1 cellular context compared by ENCODE assay signal in the genomic region with DNA sequence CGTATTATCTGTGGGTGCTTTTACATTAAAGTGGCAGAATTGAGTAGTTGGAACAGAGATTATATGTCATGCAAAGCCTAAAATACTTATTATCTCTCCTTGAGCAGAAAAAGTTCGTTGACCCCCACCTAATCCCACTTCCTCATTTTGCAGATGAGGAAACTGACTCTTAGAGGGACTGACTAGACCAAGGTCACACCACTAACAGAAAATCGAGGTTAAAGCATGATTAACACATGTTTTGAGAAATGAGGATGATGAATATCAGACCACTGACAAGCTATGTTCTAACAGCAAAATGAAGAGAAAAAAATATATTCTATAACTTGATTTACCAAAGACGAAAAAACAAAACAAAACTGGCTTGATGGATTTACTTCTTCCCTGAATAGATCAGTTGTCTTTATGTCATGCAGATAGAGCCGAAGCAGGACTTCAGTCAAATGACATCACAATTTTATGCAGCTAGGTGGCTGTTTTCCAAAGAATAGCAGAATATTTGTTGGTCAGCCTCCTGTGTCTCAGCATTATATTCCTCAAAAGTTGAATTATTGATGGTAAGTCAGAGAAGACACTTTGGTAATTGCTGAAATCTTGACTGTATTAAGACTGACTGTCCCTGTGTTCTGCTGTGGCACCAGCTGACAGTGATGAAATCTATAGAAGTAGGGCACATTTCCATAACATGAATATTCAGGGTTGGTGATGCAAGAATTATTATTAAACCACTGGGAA.
TF ChIP-seq lines count a peak whose summit lies in the region.

No MANE protein-coding gene starts in this region.

TF ChIP-seq in K562, 482 proteins besides CTCF, POLR2A, EP300 and RAD21 (continued from another document and continues in another):
- TF ChIP-seq JUND (IDR thresholded peaks at IDR 0.05; ENCODE audit: borderline replicate concordance, low read depth, low read length) (peak; percentile 53), JUND (tag; IDR thresholded peaks at IDR 0.05; ENCODE audit: borderline replicate concordance, low read depth, low read length) (peak; percentile 58; the same call in 2 of the 3 replicates), CBFA2T3 (IDR thresholded peaks at IDR 0.05) (peak; percentile 92), SMAD2 (IDR thresholded peaks at IDR 0.05; ENCODE audit: low read depth, low read length) (no peak), MAFG (tag; conservative IDR thresholded peaks at IDR 0.05) (no peak), STAT5A (IDR thresholded peaks at IDR 0.05; ENCODE audit: borderline replicate concordance, low read length) (peak; percentile 84), PCBP2 (IDR thresholded peaks at IDR 0.05; ENCODE audit: low read depth, low read length, poor library complexity, severe bottlenecking) (no peak), MCM3 (IDR thresholded peaks at IDR 0.05) (no peak), SMARCE1 (IDR thresholded peaks at IDR 0.05) (peak; percentile 97), TBP (optimal IDR thresholded peaks at IDR 0.05; ENCODE audit: low read depth, low read length) (no peak), MTA3 (IDR thresholded peaks at IDR 0.05; ENCODE audit: borderline replicate concordance) (peak; percentile 64), FOXJ2 (tag; IDR thresholded peaks at IDR 0.05) (no peak), ZNF354B (CRISPR knock-in tag; IDR thresholded peaks at IDR 0.05) (no peak), ZKSCAN3 (CRISPR knock-in tag; IDR thresholded peaks at IDR 0.05) (0 out of 2 replicates have a peak, but pooled peaks have one; percentile 10), POLR2H (tag; IDR thresholded peaks at IDR 0.05; ENCODE audit: low read depth) (no peak), TFAM (CRISPR knock-in tag; conservative IDR thresholded peaks at IDR 0.05) (no peak), ZNF324 (CRISPR knock-in tag; IDR thresholded peaks at IDR 0.05) (no peak), ZNF75A (CRISPR knock-in tag; IDR thresholded peaks at IDR 0.05) (no peak), HDAC6 (IDR thresholded peaks at IDR 0.05; ENCODE audit: low read depth, low read length) (no peak), GATAD2A (IDR thresholded peaks at IDR 0.05) (no peak), BHLHE40 (IDR thresholded peaks at IDR 0.05; ENCODE audit: low read length) (peak; percentile 42; the same call in 1 of the 2 replicates), NFIX (CRISPR knock-in tag; IDR thresholded peaks at IDR 0.05; ENCODE audit: low read depth) (no peak), ZFP30 (CRISPR knock-in tag; IDR thresholded peaks at IDR 0.05; ENCODE audit: borderline replicate concordance) (no peak), MYBL2 (IDR thresholded peaks at IDR 0.05; ENCODE audit: low read depth) (no peak), MYBL2 (CRISPR knock-in tag; IDR thresholded peaks at IDR 0.05; ENCODE audit: borderline replicate concordance) (no peak), ZNF79 (CRISPR knock-in tag; IDR thresholded peaks at IDR 0.05; ENCODE audit: low read depth) (no peak), POLR2AphosphoS2 (IDR thresholded peaks at IDR 0.05; ENCODE audit: low read length) (no peak), POLR2G (IDR thresholded peaks at IDR 0.05; ENCODE audit: low read depth, low read length) (no peak), ZNF764 (CRISPR knock-in tag; IDR thresholded peaks at IDR 0.05; ENCODE audit: low read depth) (no peak), ZNF644 (tag; IDR thresholded peaks at IDR 0.05; ENCODE audit: low read depth) (no peak), TARDBP (IDR thresholded peaks at IDR 0.05) (no peak), NFE2 (IDR thresholded peaks at IDR 0.05; ENCODE audit: low read depth) (peak; percentile 47; the same call in 1 of the 2 replicates), FOXK1 (CRISPR knock-in tag; IDR thresholded peaks at IDR 0.05; ENCODE audit: borderline replicate concordance) (no peak), ZNF224 (CRISPR knock-in tag; IDR thresholded peaks at IDR 0.05) (no peak), POLR3G (IDR thresholded peaks at IDR 0.05; ENCODE audit: extremely low read depth, insufficient read length, insufficient replicate concordance) (no peak), ILF3 (IDR thresholded peaks at IDR 0.05; ENCODE audit: borderline replicate concordance) (0 out of 2 replicates have a peak, but pooled peaks have one; percentile 65)
- TF ChIP-seq, protein P1, sequence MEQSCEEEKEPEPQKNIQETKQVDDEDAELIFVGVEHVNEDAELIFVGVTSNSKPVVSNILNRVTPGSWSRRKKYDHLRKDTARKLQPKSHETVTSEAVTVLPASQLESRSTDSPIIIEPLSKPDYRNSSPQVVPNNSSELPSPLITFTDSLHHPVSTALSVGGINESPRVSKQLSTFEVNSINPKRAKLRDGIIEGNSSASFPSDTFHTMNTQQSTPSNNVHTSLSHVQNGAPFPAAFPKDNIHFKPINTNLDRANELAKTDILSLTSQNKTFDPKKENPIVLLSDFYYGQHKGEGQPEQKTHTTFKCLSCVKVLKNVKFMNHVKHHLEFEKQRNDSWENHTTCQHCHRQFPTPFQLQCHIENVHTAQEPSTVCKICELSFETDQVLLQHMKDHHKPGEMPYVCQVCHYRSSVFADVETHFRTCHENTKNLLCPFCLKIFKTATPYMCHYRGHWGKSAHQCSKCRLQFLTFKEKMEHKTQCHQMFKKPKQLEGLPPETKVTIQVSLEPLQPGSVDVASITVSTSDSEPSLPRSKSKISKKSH (CRISPR knock-in tag; IDR thresholded peaks at IDR 0.05): no peak
- TF ChIP-seq, protein P2, sequence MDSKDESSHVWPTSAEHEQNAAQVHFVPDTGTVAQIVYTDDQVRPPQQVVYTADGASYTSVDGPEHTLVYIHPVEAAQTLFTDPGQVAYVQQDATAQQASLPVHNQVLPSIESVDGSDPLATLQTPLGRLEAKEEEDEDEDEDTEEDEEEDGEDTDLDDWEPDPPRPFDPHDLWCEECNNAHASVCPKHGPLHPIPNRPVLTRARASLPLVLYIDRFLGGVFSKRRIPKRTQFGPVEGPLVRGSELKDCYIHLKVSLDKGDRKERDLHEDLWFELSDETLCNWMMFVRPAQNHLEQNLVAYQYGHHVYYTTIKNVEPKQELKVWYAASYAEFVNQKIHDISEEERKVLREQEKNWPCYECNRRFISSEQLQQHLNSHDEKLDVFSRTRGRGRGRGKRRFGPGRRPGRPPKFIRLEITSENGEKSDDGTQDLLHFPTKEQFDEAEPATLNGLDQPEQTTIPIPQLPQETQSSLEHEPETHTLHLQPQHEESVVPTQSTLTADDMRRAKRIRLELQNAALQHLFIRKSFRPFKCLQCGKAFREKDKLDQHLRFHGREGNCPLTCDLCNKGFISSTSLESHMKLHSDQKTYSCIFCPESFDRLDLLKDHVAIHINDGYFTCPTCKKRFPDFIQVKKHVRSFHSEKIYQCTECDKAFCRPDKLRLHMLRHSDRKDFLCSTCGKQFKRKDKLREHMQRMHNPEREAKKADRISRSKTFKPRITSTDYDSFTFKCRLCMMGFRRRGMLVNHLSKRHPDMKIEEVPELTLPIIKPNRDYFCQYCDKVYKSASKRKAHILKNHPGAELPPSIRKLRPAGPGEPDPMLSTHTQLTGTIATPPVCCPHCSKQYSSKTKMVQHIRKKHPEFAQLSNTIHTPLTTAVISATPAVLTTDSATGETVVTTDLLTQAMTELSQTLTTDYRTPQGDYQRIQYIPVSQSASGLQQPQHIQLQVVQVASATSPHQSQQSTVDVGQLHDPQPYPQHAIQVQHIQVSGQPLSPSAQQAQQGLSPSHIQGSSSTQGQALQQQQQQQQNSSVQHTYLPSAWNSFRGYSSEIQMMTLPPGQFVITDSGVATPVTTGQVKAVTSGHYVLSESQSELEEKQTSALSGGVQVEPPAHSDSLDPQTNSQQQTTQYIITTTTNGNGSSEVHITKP (IDR thresholded peaks at IDR 0.05; ENCODE audit: partially characterized antibody): peak; percentile 95
- TF ChIP-seq, protein P3, sequence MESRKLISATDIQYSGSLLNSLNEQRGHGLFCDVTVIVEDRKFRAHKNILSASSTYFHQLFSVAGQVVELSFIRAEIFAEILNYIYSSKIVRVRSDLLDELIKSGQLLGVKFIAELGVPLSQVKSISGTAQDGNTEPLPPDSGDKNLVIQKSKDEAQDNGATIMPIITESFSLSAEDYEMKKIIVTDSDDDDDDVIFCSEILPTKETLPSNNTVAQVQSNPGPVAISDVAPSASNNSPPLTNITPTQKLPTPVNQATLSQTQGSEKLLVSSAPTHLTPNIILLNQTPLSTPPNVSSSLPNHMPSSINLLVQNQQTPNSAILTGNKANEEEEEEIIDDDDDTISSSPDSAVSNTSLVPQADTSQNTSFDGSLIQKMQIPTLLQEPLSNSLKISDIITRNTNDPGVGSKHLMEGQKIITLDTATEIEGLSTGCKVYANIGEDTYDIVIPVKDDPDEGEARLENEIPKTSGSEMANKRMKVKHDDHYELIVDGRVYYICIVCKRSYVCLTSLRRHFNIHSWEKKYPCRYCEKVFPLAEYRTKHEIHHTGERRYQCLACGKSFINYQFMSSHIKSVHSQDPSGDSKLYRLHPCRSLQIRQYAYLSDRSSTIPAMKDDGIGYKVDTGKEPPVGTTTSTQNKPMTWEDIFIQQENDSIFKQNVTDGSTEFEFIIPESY (CRISPR knock-in tag; IDR thresholded peaks at IDR 0.05): no peak
- TF ChIP-seq, protein P4, sequence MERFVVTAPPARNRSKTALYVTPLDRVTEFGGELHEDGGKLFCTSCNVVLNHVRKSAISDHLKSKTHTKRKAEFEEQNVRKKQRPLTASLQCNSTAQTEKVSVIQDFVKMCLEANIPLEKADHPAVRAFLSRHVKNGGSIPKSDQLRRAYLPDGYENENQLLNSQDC (CRISPR knock-in tag; IDR thresholded peaks at IDR 0.05): no peak
- TF ChIP-seq, protein P5, sequence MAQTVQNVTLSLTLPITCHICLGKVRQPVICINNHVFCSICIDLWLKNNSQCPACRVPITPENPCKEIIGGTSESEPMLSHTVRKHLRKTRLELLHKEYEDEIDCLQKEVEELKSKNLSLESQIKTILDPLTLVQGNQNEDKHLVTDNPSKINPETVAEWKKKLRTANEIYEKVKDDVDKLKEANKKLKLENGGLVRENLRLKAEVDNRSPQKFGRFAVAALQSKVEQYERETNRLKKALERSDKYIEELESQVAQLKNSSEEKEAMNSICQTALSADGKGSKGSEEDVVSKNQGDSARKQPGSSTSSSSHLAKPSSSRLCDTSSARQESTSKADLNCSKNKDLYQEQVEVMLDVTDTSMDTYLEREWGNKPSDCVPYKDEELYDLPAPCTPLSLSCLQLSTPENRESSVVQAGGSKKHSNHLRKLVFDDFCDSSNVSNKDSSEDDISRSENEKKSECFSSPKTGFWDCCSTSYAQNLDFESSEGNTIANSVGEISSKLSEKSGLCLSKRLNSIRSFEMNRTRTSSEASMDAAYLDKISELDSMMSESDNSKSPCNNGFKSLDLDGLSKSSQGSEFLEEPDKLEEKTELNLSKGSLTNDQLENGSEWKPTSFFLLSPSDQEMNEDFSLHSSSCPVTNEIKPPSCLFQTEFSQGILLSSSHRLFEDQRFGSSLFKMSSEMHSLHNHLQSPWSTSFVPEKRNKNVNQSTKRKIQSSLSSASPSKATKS (CRISPR knock-in tag; IDR thresholded peaks at IDR 0.05): no peak
- TF ChIP-seq, protein P6, sequence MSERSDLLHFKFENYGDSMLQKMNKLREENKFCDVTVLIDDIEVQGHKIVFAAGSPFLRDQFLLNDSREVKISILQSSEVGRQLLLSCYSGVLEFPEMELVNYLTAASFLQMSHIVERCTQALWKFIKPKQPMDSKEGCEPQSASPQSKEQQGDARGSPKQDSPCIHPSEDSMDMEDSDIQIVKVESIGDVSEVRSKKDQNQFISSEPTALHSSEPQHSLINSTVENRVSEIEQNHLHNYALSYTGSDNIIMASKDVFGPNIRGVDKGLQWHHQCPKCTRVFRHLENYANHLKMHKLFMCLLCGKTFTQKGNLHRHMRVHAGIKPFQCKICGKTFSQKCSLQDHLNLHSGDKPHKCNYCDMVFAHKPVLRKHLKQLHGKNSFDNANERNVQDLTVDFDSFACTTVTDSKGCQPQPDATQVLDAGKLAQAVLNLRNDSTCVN (CRISPR knock-in tag; IDR thresholded peaks at IDR 0.05): no peak
- TF ChIP-seq, protein P7, sequence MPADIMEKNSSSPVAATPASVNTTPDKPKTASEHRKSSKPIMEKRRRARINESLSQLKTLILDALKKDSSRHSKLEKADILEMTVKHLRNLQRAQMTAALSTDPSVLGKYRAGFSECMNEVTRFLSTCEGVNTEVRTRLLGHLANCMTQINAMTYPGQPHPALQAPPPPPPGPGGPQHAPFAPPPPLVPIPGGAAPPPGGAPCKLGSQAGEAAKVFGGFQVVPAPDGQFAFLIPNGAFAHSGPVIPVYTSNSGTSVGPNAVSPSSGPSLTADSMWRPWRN (IDR thresholded peaks at IDR 0.05; ENCODE audit: low read depth): peak; percentile 64; the same call in 1 of the 2 replicates
- TF ChIP-seq, protein P8, sequence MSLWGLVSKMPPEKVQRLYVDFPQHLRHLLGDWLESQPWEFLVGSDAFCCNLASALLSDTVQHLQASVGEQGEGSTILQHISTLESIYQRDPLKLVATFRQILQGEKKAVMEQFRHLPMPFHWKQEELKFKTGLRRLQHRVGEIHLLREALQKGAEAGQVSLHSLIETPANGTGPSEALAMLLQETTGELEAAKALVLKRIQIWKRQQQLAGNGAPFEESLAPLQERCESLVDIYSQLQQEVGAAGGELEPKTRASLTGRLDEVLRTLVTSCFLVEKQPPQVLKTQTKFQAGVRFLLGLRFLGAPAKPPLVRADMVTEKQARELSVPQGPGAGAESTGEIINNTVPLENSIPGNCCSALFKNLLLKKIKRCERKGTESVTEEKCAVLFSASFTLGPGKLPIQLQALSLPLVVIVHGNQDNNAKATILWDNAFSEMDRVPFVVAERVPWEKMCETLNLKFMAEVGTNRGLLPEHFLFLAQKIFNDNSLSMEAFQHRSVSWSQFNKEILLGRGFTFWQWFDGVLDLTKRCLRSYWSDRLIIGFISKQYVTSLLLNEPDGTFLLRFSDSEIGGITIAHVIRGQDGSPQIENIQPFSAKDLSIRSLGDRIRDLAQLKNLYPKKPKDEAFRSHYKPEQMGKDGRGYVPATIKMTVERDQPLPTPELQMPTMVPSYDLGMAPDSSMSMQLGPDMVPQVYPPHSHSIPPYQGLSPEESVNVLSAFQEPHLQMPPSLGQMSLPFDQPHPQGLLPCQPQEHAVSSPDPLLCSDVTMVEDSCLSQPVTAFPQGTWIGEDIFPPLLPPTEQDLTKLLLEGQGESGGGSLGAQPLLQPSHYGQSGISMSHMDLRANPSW (CRISPR knock-in tag; IDR thresholded peaks at IDR 0.05): no peak
- TF ChIP-seq, protein P9, sequence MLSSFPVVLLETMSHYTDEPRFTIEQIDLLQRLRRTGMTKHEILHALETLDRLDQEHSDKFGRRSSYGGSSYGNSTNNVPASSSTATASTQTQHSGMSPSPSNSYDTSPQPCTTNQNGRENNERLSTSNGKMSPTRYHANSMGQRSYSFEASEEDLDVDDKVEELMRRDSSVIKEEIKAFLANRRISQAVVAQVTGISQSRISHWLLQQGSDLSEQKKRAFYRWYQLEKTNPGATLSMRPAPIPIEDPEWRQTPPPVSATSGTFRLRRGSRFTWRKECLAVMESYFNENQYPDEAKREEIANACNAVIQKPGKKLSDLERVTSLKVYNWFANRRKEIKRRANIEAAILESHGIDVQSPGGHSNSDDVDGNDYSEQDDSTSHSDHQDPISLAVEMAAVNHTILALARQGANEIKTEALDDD (IDR thresholded peaks at IDR 0.05): peak; percentile 95
- TF ChIP-seq, protein P10, sequence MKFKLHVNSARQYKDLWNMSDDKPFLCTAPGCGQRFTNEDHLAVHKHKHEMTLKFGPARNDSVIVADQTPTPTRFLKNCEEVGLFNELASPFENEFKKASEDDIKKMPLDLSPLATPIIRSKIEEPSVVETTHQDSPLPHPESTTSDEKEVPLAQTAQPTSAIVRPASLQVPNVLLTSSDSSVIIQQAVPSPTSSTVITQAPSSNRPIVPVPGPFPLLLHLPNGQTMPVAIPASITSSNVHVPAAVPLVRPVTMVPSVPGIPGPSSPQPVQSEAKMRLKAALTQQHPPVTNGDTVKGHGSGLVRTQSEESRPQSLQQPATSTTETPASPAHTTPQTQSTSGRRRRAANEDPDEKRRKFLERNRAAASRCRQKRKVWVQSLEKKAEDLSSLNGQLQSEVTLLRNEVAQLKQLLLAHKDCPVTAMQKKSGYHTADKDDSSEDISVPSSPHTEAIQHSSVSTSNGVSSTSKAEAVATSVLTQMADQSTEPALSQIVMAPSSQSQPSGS (CRISPR knock-in tag; IDR thresholded peaks at IDR 0.05): no peak
